Comparison of ENCODE assay signal across 15 cellular contexts in genomic region chr18:55790296-55790695, GRCh38.
DNase-seq lines count a peak whose midpoint lies in the region; ATAC-seq and TF ChIP-seq lines count a peak whose summit lies in the region.
"Had no signal": no experiment of that assay in that cellular context is flagged by ENCODE, and none has a peak within 500 bp of the region (broad histone marks: within the 10 kb centered on the region; RNA-seq: fewer than 3 reads in every experiment).

No MANE protein-coding gene starts in this region.

- H3K4me3 Mint-ChIP-seq in osteocyte (ENCODE audit: unreplicated experiment), result no peak overlapping the region
- H3K4me3 Mint-ChIP-seq: activated naive CD8-positive, alpha-beta T cell treated with anti-CD3 and anti-CD28 coated beads, Interleukin-2, amount 50 U/mL, for 24 hours; GM23338 had no signal

- H3K4me1 Mint-ChIP-seq in osteocyte (ENCODE audit: unreplicated experiment), result peaks cover 41% of the 10 kb centered on the region

- H3K27ac Mint-ChIP-seq in osteocyte (ENCODE audit: unreplicated experiment), result peak overlapping the region; percentile 59
- H3K27ac Mint-ChIP-seq: activated naive CD8-positive, alpha-beta T cell treated with anti-CD3 and anti-CD28 coated beads, Interleukin-2, amount 50 U/mL, for 24 hours; GM23338 had no signal

- no peaks in the 10 kb centered on the region for H3K27me3 ChIP-seq in SJSA1 (replicated peaks)
- H3K27me3 ChIP-seq in fibroblast of lung (ENCODE audit: control insufficient read depth, insufficient read depth, low read length), result no peaks in the 10 kb centered on the region
- no peaks in the 10 kb centered on the region for H3K27me3 ChIP-seq in psoas muscle (ENCODE audit: insufficient read depth in 3 of 3, low read length in 2 of 3)

- no peak overlapping the region for H3K4me3 ChIP-seq in SJSA1
- no peak overlapping the region for H3K4me3 ChIP-seq in fibroblast of lung (replicated peaks in 1 of 4; ENCODE audit: control extremely low read depth in 1 of 4, insufficient read depth in 1 of 4, low read depth in 3 of 4, low read length in 4 of 4)
- H3K4me3 ChIP-seq in psoas muscle, result no peak overlapping the region
- H3K4me3 ChIP-seq: GM23338 had no signal

- H3K36me3 Mint-ChIP-seq in osteocyte (ENCODE audit: unreplicated experiment), result no peaks in the 10 kb centered on the region

- intact Hi-C loops in psoas muscle (cut with DNase I), result no loop called here
- intact Hi-C loops in left ventricle myocardium superior (cut with micrococcal nuclease), result no loop called here

- TF ChIP-seq CTCF in fibroblast of lung (conservative IDR thresholded peaks at IDR 0.05 in 1 of 2, IDR thresholded peaks at IDR 0.05 in 1 of 2; ENCODE audit: low read depth in 1 of 2, low read length in 2 of 2) (no peak), osteocyte (IDR thresholded peaks at IDR 0.05) (no peak), psoas muscle (IDR thresholded peaks at IDR 0.05) (no peak)

- H3K4me2 ChIP-seq in fibroblast of lung (ENCODE audit: extremely low read depth, insufficient read depth, low read length), result no peak overlapping the region
- H3K4me2 ChIP-seq: GM23338 had no signal

- H3K36me3 ChIP-seq in SJSA1, result no peaks in the 10 kb centered on the region
- H3K36me3 ChIP-seq in fibroblast of lung (ENCODE audit: control insufficient read depth, insufficient read depth, low read length), result no peaks in the 10 kb centered on the region
- no peaks in the 10 kb centered on the region for H3K36me3 ChIP-seq in psoas muscle (ENCODE audit: insufficient read depth in 1 of 2, low read depth in 1 of 2)

- no peaks in the 10 kb centered on the region for H3K9me3 ChIP-seq in SJSA1 (replicated peaks)
- no peaks in the 10 kb centered on the region for H3K9me3 ChIP-seq in fibroblast of lung (ENCODE audit: control insufficient read depth, insufficient read depth, low read depth, low read length)
- peaks cover 6% of the 10 kb centered on the region for H3K9me3 ChIP-seq in psoas muscle

- peaks cover 38% of the 10 kb centered on the region for H3K4me1 ChIP-seq in SJSA1 (replicated peaks)
- peaks cover 7% of the 10 kb centered on the region for H3K4me1 ChIP-seq in fibroblast of lung (ENCODE audit: control insufficient read depth, extremely low read depth, insufficient read depth, low read length)
- peaks cover 3% of the 10 kb centered on the region for H3K4me1 ChIP-seq in psoas muscle

- no peaks in the 10 kb centered on the region for H3K79me2 ChIP-seq in fibroblast of lung (ENCODE audit: control insufficient read depth, insufficient read depth, low read length)

- DNase-seq in EH (ENCODE audit: low read depth) (peak; percentile 95), SJSA1 (ENCODE audit: low read depth in 1 of 2, low spot score in 2 of 2) (peak; percentile 70 to 92), fibroblast of lung (ENCODE audit: low read depth in 2 of 2) (peak; percentile 46 to 97), osteocyte (ENCODE audit: extremely low spot score, unreplicated experiment) (no peak), psoas muscle (no peak), left ventricle myocardium superior (no peak), SIG-M5 (lab: John Stamatoyannopoulos, UW) (no peak)
- DNase-seq: activated naive CD8-positive, alpha-beta T cell treated with anti-CD3 and anti-CD28 coated beads, Interleukin-2, amount 50 U/mL, for 24 hours; COR-L47; effector CD8-positive, alpha-beta T cell; NCI-H1105; NCI-H524 treated with DMSO at 0.1 percent for 48 hours; posterior cingulate gyrus had no signal

- H3K27ac ChIP-seq in SJSA1 (peak overlapping the region; percentile 94), fibroblast of lung (ENCODE audit: insufficient read depth, low read length) (no peak overlapping the region), psoas muscle (no peak overlapping the region)

- H2AFZ ChIP-seq in fibroblast of lung (ENCODE audit: low read length), result no peak overlapping the region
- H2AFZ ChIP-seq: GM23338 had no signal

- H3K9ac ChIP-seq in fibroblast of lung (ENCODE audit: insufficient read depth, low read length), result no peak overlapping the region

- no peaks in the 10 kb centered on the region for H4K20me1 ChIP-seq in fibroblast of lung (ENCODE audit: control insufficient read depth, extremely low read depth, insufficient read depth, low read length)

- peaks cover 4% of the 10 kb centered on the region for H3K9me3 Mint-ChIP-seq in osteocyte (ENCODE audit: unreplicated experiment)

- H3K27me3 Mint-ChIP-seq in osteocyte (ENCODE audit: unreplicated experiment), result no peaks in the 10 kb centered on the region
- H3K27me3 Mint-ChIP-seq: activated naive CD8-positive, alpha-beta T cell treated with anti-CD3 and anti-CD28 coated beads, Interleukin-2, amount 50 U/mL, for 24 hours had no signal

- ATAC-seq in psoas muscle (no peak), left ventricle myocardium superior (no peak), GM19397 (IDR thresholded peaks at IDR 0.05; ENCODE audit: unreplicated experiment) (no peak)
- ATAC-seq: activated naive CD8-positive, alpha-beta T cell treated with anti-CD3 and anti-CD28 coated beads, Interleukin-2, amount 50 U/mL, for 24 hours; GM23338 had no signal

Comparison
In these comparisons a context has a peak if more than half of its experiments do, and no peak if none do; other contexts are left out.
1. DNase-seq: peak in EH (single experiment), SJSA1 (2 of 2) and fibroblast of lung (2 of 2); none in osteocyte (single experiment), psoas muscle (0 of 2), left ventricle myocardium superior (single experiment) and SIG-M5 (single experiment).